Comparison of ENCODE assay signal across 9 cellular contexts in the genomic region with DNA sequence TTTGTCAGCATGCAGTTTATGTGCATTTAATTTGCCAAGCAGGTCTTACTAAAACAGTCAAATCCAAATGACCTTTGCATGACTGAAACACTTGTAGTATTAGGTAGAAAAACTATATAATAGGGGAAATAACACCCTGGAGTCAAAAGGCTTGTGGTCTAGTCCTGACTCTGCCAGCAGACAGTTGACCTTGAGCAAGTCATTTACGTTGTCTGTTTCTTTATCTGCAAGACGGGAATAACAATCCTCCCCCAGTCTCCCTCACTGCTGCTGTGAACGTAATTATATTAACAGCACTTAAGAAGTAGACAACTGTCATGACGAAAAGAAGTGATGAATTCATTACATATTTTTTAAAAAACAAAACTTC. TPM values are rescaled to one million over a fixed set of nuclear protein-coding genes. Genes with fewer than 3 reads are reported as not detected.
DNase-seq lines count a peak whose midpoint lies in the region; ATAC-seq and TF ChIP-seq lines count a peak whose summit lies in the region.
"Had no signal": no experiment of that assay in that cellular context is flagged by ENCODE, and none has a peak within 500 bp of the region (broad histone marks: within the 10 kb centered on the region; RNA-seq: fewer than 3 reads in every experiment).

No MANE protein-coding gene starts in this region.

- H3K4me3 ChIP-seq in Peyer's patch (no peak overlapping the region), left ventricle myocardium inferior (no peak overlapping the region)
- H3K4me3 ChIP-seq: lung had no signal

- H3K36me3 ChIP-seq in Peyer's patch (no peaks in the 10 kb centered on the region), left ventricle myocardium inferior (no peaks in the 10 kb centered on the region)

- H3K9me3 ChIP-seq in Peyer's patch (no peaks in the 10 kb centered on the region), left ventricle myocardium inferior (replicated peaks) (peaks cover under 1% of the 10 kb centered on the region)

- DNase-seq in Peyer's patch (no peak), left ventricle myocardium inferior (no peak), midbrain (lab: John Stamatoyannopoulos, UW) (no peak), NCI-H1694 (lab: John Stamatoyannopoulos, UW) (no peak), HuH-7.5 (ENCODE audit: low spot score) (no peak), COLO668 (lab: John Stamatoyannopoulos, UW; ENCODE audit: unreplicated experiment) (no peak)

- H3K27ac ChIP-seq in Peyer's patch (peak overlapping the region in 3 of 4 donors; percentile 19 to 77 (median 75)), left ventricle myocardium inferior (replicated peaks) (peak overlapping the region; percentile 77)

- no peak for TF ChIP-seq POLR2A in Peyer's patch (IDR thresholded peaks at IDR 0.05)

- H3K27me3 ChIP-seq in Peyer's patch: no peaks in the 10 kb centered on the region
- no peaks in the 10 kb centered on the region for H3K27me3 ChIP-seq in left ventricle myocardium inferior (ENCODE audit: low read depth)

- peaks cover 0 to 29% (median 3%) of the 10 kb centered on the region in 4 donors for H3K4me1 ChIP-seq in Peyer's patch
- H3K4me1 ChIP-seq in left ventricle myocardium inferior: peaks cover 50% of the 10 kb centered on the region

- intact Hi-C loops in left ventricle myocardium inferior (cut with micrococcal nuclease): no loop called here

- TF ChIP-seq CTCF in Peyer's patch (IDR thresholded peaks at IDR 0.05) (no peak), left ventricle myocardium inferior (IDR thresholded peaks at IDR 0.05; ENCODE audit: borderline replicate concordance) (no peak)

- peak; percentile 39 for ATAC-seq in GM19351 (IDR thresholded peaks at IDR 0.05; ENCODE audit: unreplicated experiment)
- peak; percentile 27 for ATAC-seq in HG02943 (IDR thresholded peaks at IDR 0.05; ENCODE audit: low read depth, unreplicated experiment)

RNA-seq across cellular contexts. Expression of a gene that starts 26.1 kb away (rescaled TPM):
- total RNA-seq in Peyer's patch (10 to 100 TPM; 25.6 to 75.1 (median 55.4) TPM), left ventricle myocardium inferior (16.5 TPM)
